8 cellular contexts compared by ENCODE assay signal in genomic region chr19:10602330-10603083, GRCh38. TPM values are rescaled to one million over a fixed set of nuclear protein-coding genes. Genes with fewer than 3 reads are reported as not detected.
A peak's percentile ranks its signal among the peaks of the same experiment; 100 is the strongest.
DNase-seq lines count a peak whose midpoint lies in the region; ATAC-seq and TF ChIP-seq lines count a peak whose summit lies in the region.

No MANE protein-coding gene starts in this region.

- H3K4me1 Mint-ChIP-seq in activated naive CD4-positive, alpha-beta T cell treated with anti-CD3 and anti-CD28 coated beads, Interleukin-2, amount 10 ng/mL, durations not matched to agents 7 days and 5 days = peaks cover 35% of the 10 kb centered on the region

- peak overlapping the region; percentile 81 for H3K27ac ChIP-seq in suprapubic skin

- H3K9me3 Mint-ChIP-seq in activated naive CD4-positive, alpha-beta T cell treated with anti-CD3 and anti-CD28 coated beads, Interleukin-2, amount 10 ng/mL, durations not matched to agents 7 days and 5 days = no peaks in the 10 kb centered on the region

- peaks cover 12% of the 10 kb centered on the region for H3K36me3 Mint-ChIP-seq in activated naive CD4-positive, alpha-beta T cell treated with anti-CD3 and anti-CD28 coated beads, Interleukin-2, amount 10 ng/mL, durations not matched to agents 7 days and 5 days

- TF ChIP-seq POLR2A in suprapubic skin (IDR thresholded peaks at IDR 0.05) = peak in 1 of 2 donors; percentile 27

- peak; percentile 56 for DNase-seq in CMK (ENCODE audit: low read depth)
- peak; percentile 44 for DNase-seq in KG1 (lab: John Stamatoyannopoulos, UW)
- DNase-seq in SK-N-DZ (ENCODE audit: low spot score) = peak; percentile 65
- DNase-seq in activated naive CD4-positive, alpha-beta T cell treated with anti-CD3 and anti-CD28 coated beads, Interleukin-2, amount 10 ng/mL, durations not matched to agents 7 days and 5 days = peak; percentile 91
- DNase-seq in glomerular visceral epithelial cell (ENCODE audit: extremely low spot score) = peak; percentile 81
- peak; percentile 66 for DNase-seq in occipital lobe (lab: John Stamatoyannopoulos, UW)
- peak; percentile 89 to 92 for DNase-seq in suprapubic skin (ENCODE audit: low spot score in 2 of 2)

- TF ChIP-seq CTCF in suprapubic skin (IDR thresholded peaks at IDR 0.05) = no peak

- WGBS in suprapubic skin = 0% methylated on average over 10 of the region's 76 CpGs

- CTCF ChIA-PET in activated naive CD4-positive, alpha-beta T cell treated with anti-CD3 and anti-CD28 coated beads, Interleukin-2, amount 10 ng/mL, durations not matched to agents 7 days and 5 days (lab: Charles Lee) = interaction anchor here (0.8 to 4.4 kb wide), 4 partner anchors 21 to 42 kb away, joined by 3 to 29 read pairs (median 4); no protein-coding TSS in a partner anchor

- H3K27ac Mint-ChIP-seq in activated naive CD4-positive, alpha-beta T cell treated with anti-CD3 and anti-CD28 coated beads, Interleukin-2, amount 10 ng/mL, durations not matched to agents 7 days and 5 days = peak overlapping the region; percentile 100

- no peak for TF ChIP-seq EP300 in suprapubic skin (IDR thresholded peaks at IDR 0.05)

- H3K36me3 ChIP-seq in suprapubic skin = no peaks in the 10 kb centered on the region

- ATAC-seq in GM19463 (IDR thresholded peaks at IDR 0.05; ENCODE audit: unreplicated experiment) = peak; percentile 52

- peaks cover 31% of the 10 kb centered on the region for H3K4me1 ChIP-seq in suprapubic skin

- H3K27me3 ChIP-seq in suprapubic skin = no peaks in the 10 kb centered on the region

- peak overlapping the region; percentile 69 for H3K4me3 ChIP-seq in suprapubic skin

- peaks cover 28% of the 10 kb centered on the region for H3K27me3 Mint-ChIP-seq in activated naive CD4-positive, alpha-beta T cell treated with anti-CD3 and anti-CD28 coated beads, Interleukin-2, amount 10 ng/mL, durations not matched to agents 7 days and 5 days

- H3K4me3 Mint-ChIP-seq in activated naive CD4-positive, alpha-beta T cell treated with anti-CD3 and anti-CD28 coated beads, Interleukin-2, amount 10 ng/mL, durations not matched to agents 7 days and 5 days = peak overlapping the region; percentile 99

- H3K9me3 ChIP-seq in suprapubic skin = no peaks in the 10 kb centered on the region

RNA-seq across cellular contexts. Expression of gene AP1M2, which starts 15.4 kb away (rescaled TPM):
- polyA plus RNA-seq in SK-N-DZ (2014; cell fraction: cytosol; rRNA removed) = 0.31 and 0.53 TPM in 2 replicates
- polyA plus RNA-seq in SK-N-DZ (2014; cell fraction: nucleus; rRNA removed) = 2.2 TPM in 1 of 2 replicates, not detected in the other
- not detected for total RNA-seq in occipital lobe
- 10 to 100 TPM; 28.9 to 65.9 (median 59.1) TPM for total RNA-seq in suprapubic skin

RNA-seq across cellular contexts. Expression of gene SLC44A2, which starts 22.8 kb away (rescaled TPM):
- polyA plus RNA-seq in SK-N-DZ (2014; cell fraction: cytosol; rRNA removed) = 13.7 and 15.7 TPM in 2 replicates
- polyA plus RNA-seq in SK-N-DZ (2014; cell fraction: nucleus; rRNA removed) = 21.2 and 36.2 TPM in 2 replicates
- total RNA-seq in occipital lobe (25.9 TPM), suprapubic skin (100 to 1,000 TPM in 1 of 4 donors, 10 to 100 TPM in 3; 59.1 to 108 (median 94.5) TPM)

RNA-seq across cellular contexts. Expression of gene CDKN2D, which starts 33.7 kb away (rescaled TPM):
- 44.6 and 46.5 TPM in 2 replicates for polyA plus RNA-seq in SK-N-DZ (2014; cell fraction: cytosol; rRNA removed)
- 28.8 and 30.9 TPM in 2 replicates for polyA plus RNA-seq in SK-N-DZ (2014; cell fraction: nucleus; rRNA removed)
- 83.6 TPM for total RNA-seq in occipital lobe
- 10 to 100 TPM in 2 of 4 donors, 1 to 10 TPM in 2; 8.9 to 11.6 (median 10.3) TPM for total RNA-seq in suprapubic skin

RNA-seq across cellular contexts. Expression of gene KRI1, which starts 36.7 kb away (rescaled TPM):
- 16.4 and 16.9 TPM in 2 replicates for polyA plus RNA-seq in SK-N-DZ (2014; cell fraction: cytosol; rRNA removed)
- polyA plus RNA-seq in SK-N-DZ (2014; cell fraction: nucleus; rRNA removed) = 59.4 and 62.4 TPM in 2 replicates
- 4.1 TPM for total RNA-seq in occipital lobe
- 10 to 100 TPM; 19.1 to 46.9 (median 24.5) TPM for total RNA-seq in suprapubic skin

RNA-seq across cellular contexts. Expression of gene ILF3, which starts 51.6 kb away (rescaled TPM):
- 290 and 335 TPM in 2 replicates for polyA plus RNA-seq in SK-N-DZ (2014; cell fraction: cytosol; rRNA removed)
- polyA plus RNA-seq in SK-N-DZ (2014; cell fraction: nucleus; rRNA removed) = 824 and 883 TPM in 2 replicates
- total RNA-seq in occipital lobe = 148 TPM
- 100 to 1,000 TPM; 114 to 280 (median 132) TPM for total RNA-seq in suprapubic skin

Comparison
In these comparisons a context has a peak if more than half of its experiments do, and no peak if none do; other contexts are left out.
1. Peak in every context shown above with its lines: DNase-seq, ATAC-seq, H3K4me3 ChIP-seq and H3K27ac ChIP-seq.
2. RNA of gene AP1M2, which starts 15.4 kb away (total RNA-seq): 28.9 to 65.9 TPM in suprapubic skin; not detected in occipital lobe (single experiment); every median in the first group is over 10 times any median in the second.